In the genomic region with DNA sequence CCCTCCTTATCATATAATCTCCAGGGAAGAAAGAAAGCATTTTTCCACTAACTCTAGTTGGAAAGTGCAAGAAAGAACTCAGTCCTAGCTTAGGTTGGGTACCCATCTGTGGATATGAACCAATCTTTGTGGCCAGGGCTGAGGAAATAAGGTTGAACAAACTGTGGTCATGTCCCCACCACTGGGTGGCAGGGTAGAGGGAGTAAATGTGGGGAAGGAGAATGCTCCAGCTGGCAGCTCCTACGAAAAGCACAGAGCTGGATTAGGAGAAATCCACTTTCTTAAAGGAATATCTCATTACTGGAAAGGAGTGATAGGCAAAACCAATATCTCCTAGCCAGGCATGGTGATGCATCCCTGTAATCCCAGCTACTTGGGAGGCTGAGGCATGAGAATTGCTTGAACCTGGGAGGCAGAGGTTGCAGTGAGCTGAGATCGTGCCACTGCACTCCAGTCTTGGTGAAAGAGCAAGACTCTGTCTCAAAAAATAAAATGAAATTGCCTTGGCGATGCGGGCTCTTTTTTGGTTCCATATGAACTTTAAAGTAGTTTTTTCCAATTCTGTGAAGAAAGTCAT, we compare ENCODE assay signal across 9 cellular contexts.
DNase-seq lines count a peak whose midpoint lies in the region; ATAC-seq and TF ChIP-seq lines count a peak whose summit lies in the region.
"Had no signal": no experiment of that assay in that cellular context is flagged by ENCODE, and none has a peak within 500 bp of the region (broad histone marks: within the 10 kb centered on the region; RNA-seq: fewer than 3 reads in every experiment).

No MANE protein-coding gene starts in this region.

- H3K27me3 Mint-ChIP-seq in Calu3 (ENCODE audit: unreplicated experiment): no peaks in the 10 kb centered on the region
- H3K27me3 Mint-ChIP-seq: IgD-negative memory B cell had no signal

- H3K79me2 ChIP-seq in OCI-LY1 (ENCODE audit: insufficient read depth, low read length) (no peaks in the 10 kb centered on the region), osteoblast (ENCODE audit: insufficient read depth, low read length) (no peaks in the 10 kb centered on the region)

- H3K4me1 ChIP-seq in HEK293 (ENCODE audit: control insufficient read depth, insufficient read depth, low read length) (peaks cover 6% of the 10 kb centered on the region), OCI-LY1 (ENCODE audit: insufficient read depth, low read length, severe bottlenecking) (peaks cover 36% of the 10 kb centered on the region), osteoblast (ENCODE audit: insufficient read depth, low read length) (peaks cover 5% of the 10 kb centered on the region)

- peaks cover 36% of the 10 kb centered on the region for H3K4me1 Mint-ChIP-seq in Calu3 (ENCODE audit: low read depth, unreplicated experiment)
- H3K4me1 Mint-ChIP-seq: IgD-negative memory B cell had no signal

- no peaks in the 10 kb centered on the region for H3K36me3 ChIP-seq in HEK293 (ENCODE audit: control insufficient read depth in 2 of 2, insufficient read depth in 1 of 2, low read length in 2 of 2)
- H3K36me3 ChIP-seq in OCI-LY1 (ENCODE audit: insufficient read depth, low read length): no peaks in the 10 kb centered on the region
- no peaks in the 10 kb centered on the region for H3K36me3 ChIP-seq in osteoblast (ENCODE audit: insufficient read depth, low read length)

- H3K27me3 ChIP-seq in OCI-LY1 (ENCODE audit: insufficient read depth, low read length): no peaks in the 10 kb centered on the region
- peaks cover 6% of the 10 kb centered on the region for H3K27me3 ChIP-seq in osteoblast (ENCODE audit: insufficient read depth, low read length)

- no peak overlapping the region for H3K4me3 Mint-ChIP-seq in Calu3 (ENCODE audit: low read depth, unreplicated experiment)
- H3K4me3 Mint-ChIP-seq: IgD-negative memory B cell had no signal

- no peaks in the 10 kb centered on the region for H3K9me3 ChIP-seq in HEK293 (ENCODE audit: control insufficient read depth, insufficient read depth, low read depth, low read length)
- no peaks in the 10 kb centered on the region for H3K9me3 ChIP-seq in OCI-LY1 (ENCODE audit: low read length)
- H3K9me3 ChIP-seq in osteoblast (ENCODE audit: low read depth, low read length): no peaks in the 10 kb centered on the region

- POLR2A ChIA-PET in HEK293 (lab: Yijun Ruan, JAX): interaction anchor here (0.8 kb wide), 1 partner anchor 323 kb away, joined by 3 read pairs; no protein-coding TSS in a partner anchor

- H4K20me1 ChIP-seq in OCI-LY1 (ENCODE audit: insufficient read depth, low read length): no peaks in the 10 kb centered on the region
- H4K20me1 ChIP-seq in osteoblast (ENCODE audit: insufficient read depth, low read length): no peaks in the 10 kb centered on the region

- no TSS peak for BruUV-seq in Calu3 (replicated peaks; lab: Mats Ljungman, UMichigan)

- no peaks in the 10 kb centered on the region for H3K9me3 Mint-ChIP-seq in Calu3 (ENCODE audit: low read depth, unreplicated experiment)
- H3K9me3 Mint-ChIP-seq: IgD-negative memory B cell had no signal

- DNase-seq in Calu3: peak; percentile 88
- DNase-seq in epithelial cell of esophagus (ENCODE audit: low read depth): peak; percentile 73
- peak; percentile 78 for DNase-seq in osteoblast (ENCODE audit: insufficient read length, low spot score, missing footprints)
- DNase-seq in stimulated activated CD4-positive, alpha-beta T cell treated with anti-CD3 and anti-CD28 coated beads, Interleukin-4, amount 100 ng/mL, for 4 hours: no peak
- no peak for DNase-seq in activated gamma-delta T cell treated with Interleukin-2 at 50 U/mL for 16 hours

- CTCF ChIA-PET in Calu3 (lab: Charles Lee) (interaction anchor here (0.5 to 1.7 kb wide), 20 partner anchors 13 to 331 kb away, joined by 3 to 11 read pairs (median 5); partner anchors contain the start of gene SLC12A2), HEK293 (lab: Yijun Ruan, JAX) (interaction anchor here (0.6 to 4.0 kb wide), 21 partner anchors 11 to 450 kb away, joined by 3 to 30 read pairs (median 3); no protein-coding TSS in a partner anchor)

- H3K9ac ChIP-seq in OCI-LY1 (ENCODE audit: low read length): no peak overlapping the region

- TF ChIP-seq CTCF in Calu3 (IDR thresholded peaks at IDR 0.05; ENCODE audit: unreplicated experiment) (peak; percentile 91), HEK293 (tag by site-specific recombination; IDR thresholded peaks at IDR 0.05) (peak; percentile 68), OCI-LY1 (IDR thresholded peaks at IDR 0.05; ENCODE audit: low read length) (peak; percentile 63), epithelial cell of esophagus (IDR thresholded peaks at IDR 0.05; ENCODE audit: insufficient read depth, low read depth, low read length, missing control alignments) (peak; percentile 86), osteoblast (IDR thresholded peaks at IDR 0.05; ENCODE audit: extremely low read depth, low read depth, low read length) (peak; percentile 64)

- H3K4me3 ChIP-seq in HEK293 (ENCODE audit: low read depth, low read length) (no peak overlapping the region), OCI-LY1 (ENCODE audit: low read depth, low read length, poor library complexity, severe bottlenecking) (no peak overlapping the region), epithelial cell of esophagus (ENCODE audit: low read length) (no peak overlapping the region), osteoblast (ENCODE audit: insufficient read depth, low read length) (no peak overlapping the region)

- H3K36me3 Mint-ChIP-seq in Calu3 (ENCODE audit: insufficient read depth, unreplicated experiment): peaks cover 19% of the 10 kb centered on the region
- H3K36me3 Mint-ChIP-seq: IgD-negative memory B cell had no signal

- intact Hi-C loops in Calu3 (cut with micrococcal nuclease; ENCODE audit: unreplicated experiment): loop anchor here (1.0 to 5.0 kb wide), 4 partner anchors 99 to 319 kb away; no protein-coding TSS in a partner anchor

- no peak for ATAC-seq in HG02588 (IDR thresholded peaks at IDR 0.05; ENCODE audit: unreplicated experiment)

- H3K4me2 ChIP-seq in OCI-LY1 (ENCODE audit: low read length) (no peak overlapping the region), osteoblast (ENCODE audit: insufficient read depth, low read length) (no peak overlapping the region)

- H3K9me2 ChIP-seq in OCI-LY1 (ENCODE audit: low read depth, low read length): no peaks in the 10 kb centered on the region

- no peaks in the 10 kb centered on the region for H3F3A ChIP-seq in OCI-LY1 (ENCODE audit: insufficient read depth, low read length)

- H3K27ac Mint-ChIP-seq in Calu3 (ENCODE audit: unreplicated experiment): peak overlapping the region; percentile 86
- H3K27ac Mint-ChIP-seq: IgD-negative memory B cell had no signal

- H3K27ac ChIP-seq in HEK293 (ENCODE audit: extremely low read depth, low read depth, low read length): no peak overlapping the region
- no peak overlapping the region for H3K27ac ChIP-seq in OCI-LY1 (ENCODE audit: low read depth, low read length, poor library complexity, severe bottlenecking)
- H3K27ac ChIP-seq in osteoblast (ENCODE audit: low read depth, low read length): no peak overlapping the region

- H2AFZ ChIP-seq in OCI-LY1 (ENCODE audit: low read length) (no peak overlapping the region), osteoblast (ENCODE audit: low read length) (no peak overlapping the region)

TF ChIP-seq in HEK293, 187 proteins besides CTCF, POLR2A, EP300 and RAD21 (continues in another document):
- TF ChIP-seq PRDM10 (tag by site-specific recombination; IDR thresholded peaks at IDR 0.05) (0 out of 2 replicates have a peak, but pooled peaks have one; percentile 12), MZF1 (tag by site-specific recombination; IDR thresholded peaks at IDR 0.05; ENCODE audit: borderline replicate concordance) (peak; percentile 44; the same call in 1 of the 2 replicates), IKZF3 (tag by site-specific recombination; IDR thresholded peaks at IDR 0.05) (peak; percentile 85), ZNF501 (tag by site-specific recombination; IDR thresholded peaks at IDR 0.05) (no peak), ZBTB17 (tag by site-specific recombination; IDR thresholded peaks at IDR 0.05) (0 out of 2 replicates have a peak, but pooled peaks have one; percentile 15)
- TF ChIP-seq, protein P1, sequence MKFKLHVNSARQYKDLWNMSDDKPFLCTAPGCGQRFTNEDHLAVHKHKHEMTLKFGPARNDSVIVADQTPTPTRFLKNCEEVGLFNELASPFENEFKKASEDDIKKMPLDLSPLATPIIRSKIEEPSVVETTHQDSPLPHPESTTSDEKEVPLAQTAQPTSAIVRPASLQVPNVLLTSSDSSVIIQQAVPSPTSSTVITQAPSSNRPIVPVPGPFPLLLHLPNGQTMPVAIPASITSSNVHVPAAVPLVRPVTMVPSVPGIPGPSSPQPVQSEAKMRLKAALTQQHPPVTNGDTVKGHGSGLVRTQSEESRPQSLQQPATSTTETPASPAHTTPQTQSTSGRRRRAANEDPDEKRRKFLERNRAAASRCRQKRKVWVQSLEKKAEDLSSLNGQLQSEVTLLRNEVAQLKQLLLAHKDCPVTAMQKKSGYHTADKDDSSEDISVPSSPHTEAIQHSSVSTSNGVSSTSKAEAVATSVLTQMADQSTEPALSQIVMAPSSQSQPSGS (tag by site-specific recombination; IDR thresholded peaks at IDR 0.05; ENCODE audit: low read depth): no peak

Comparison
In these comparisons a context has a peak if more than half of its experiments do, and no peak if none do; other contexts are left out.
1. DNase-seq: peak in Calu3 (single experiment), epithelial cell of esophagus (single experiment) and osteoblast (single experiment); none in stimulated activated CD4-positive, alpha-beta T cell treated with anti-CD3 and anti-CD28 coated beads, Interleukin-4, amount 100 ng/mL, for 4 hours (0 of 2) and activated gamma-delta T cell treated with Interleukin-2 at 50 U/mL for 16 hours (single experiment).
2. Peak in every context shown above with its lines, with median percentiles within 50 percentile points of each other: CTCF ChIP-seq.